Comparison of ENCODE assay signal across 14 cellular contexts in genomic region chr3:135240426-135240825, GRCh38.
DNase-seq lines count a peak whose midpoint lies in the region; ATAC-seq and TF ChIP-seq lines count a peak whose summit lies in the region.
"Had no signal": no experiment of that assay in that cellular context is flagged by ENCODE, and none has a peak within 500 bp of the region (broad histone marks: within the 10 kb centered on the region; RNA-seq: fewer than 3 reads in every experiment).

No MANE protein-coding gene starts in this region.

- DNase-seq in left ventricle myocardium inferior: no peak
- no peak for DNase-seq in cardiac septum (ENCODE audit: low spot score)
- DNase-seq in HK-2 (ENCODE audit: unreplicated experiment): peak; percentile 13
- DNase-seq in dorsolateral prefrontal cortex: no peak
- DNase-seq in thyroid gland: peak; percentile 45 to 63
- no peak for DNase-seq in smooth muscle cell (lab: John Stamatoyannopoulos, UW; ENCODE audit: unreplicated experiment)
- DNase-seq in upper lobe of right lung: no peak
- no peak for DNase-seq in AML-193 (lab: John Stamatoyannopoulos, UW)
- DNase-seq: activated T-cell treated with anti-CD3 and anti-CD28 coated beads, Interleukin-2, amount 50 U/mL, for 48 hours; effector memory CD8-positive, alpha-beta T cell; heart right ventricle; Right ventricle myocardium superior; tibial artery had no signal

- peak; percentile 18 for TF ChIP-seq CTCF in left ventricle myocardium inferior (IDR thresholded peaks at IDR 0.05; ENCODE audit: borderline replicate concordance)
- TF ChIP-seq CTCF in dorsolateral prefrontal cortex (IDR thresholded peaks at IDR 0.05 in 54 of 56, conservative IDR thresholded peaks at IDR 0.05 in 2 of 56; ENCODE audit: low read depth in 1 of 56, partially characterized antibody in 56 of 56): peak in 38 of 56 donors; percentile 9 to 65 (median 26)
- peak in 4 of 6 experiments; percentile 17 to 39 (median 25) for TF ChIP-seq CTCF in thyroid gland (IDR thresholded peaks at IDR 0.05)
- TF ChIP-seq CTCF in smooth muscle cell (IDR thresholded peaks at IDR 0.05; ENCODE audit: borderline replicate concordance, insufficient read depth, poor library complexity, severe bottlenecking): no peak
- no peak for TF ChIP-seq CTCF in upper lobe of right lung (IDR thresholded peaks at IDR 0.05)

- no peaks in the 10 kb centered on the region for H4K20me1 ChIP-seq in smooth muscle cell (ENCODE audit: low read depth)

- ATAC-seq in upper lobe of right lung: no peak
- ATAC-seq: effector memory CD8-positive, alpha-beta T cell had no signal

- H3K27ac ChIP-seq in left ventricle myocardium inferior (replicated peaks) (no peak overlapping the region), dorsolateral prefrontal cortex (no peak overlapping the region), thyroid gland (no peak overlapping the region), smooth muscle cell (ENCODE audit: low read depth) (no peak overlapping the region), upper lobe of right lung (no peak overlapping the region)
- H3K27ac ChIP-seq: heart right ventricle, tibial artery, VCaP had no signal

- H3K9ac ChIP-seq in smooth muscle cell (ENCODE audit: low read depth): no peak overlapping the region

- H3K79me2 ChIP-seq in smooth muscle cell (ENCODE audit: low read depth): no peaks in the 10 kb centered on the region

- no peaks in the 10 kb centered on the region for H3K9me3 ChIP-seq in left ventricle myocardium inferior (replicated peaks)
- no peaks in the 10 kb centered on the region for H3K9me3 ChIP-seq in thyroid gland
- H3K9me3 ChIP-seq in smooth muscle cell (replicated peaks; ENCODE audit: low read depth): no peaks in the 10 kb centered on the region
- no peaks in the 10 kb centered on the region for H3K9me3 ChIP-seq in upper lobe of right lung
- H3K9me3 ChIP-seq: heart right ventricle, tibial artery had no signal

- no peak overlapping the region for H2AFZ ChIP-seq in smooth muscle cell (ENCODE audit: low read depth)

- intact Hi-C loops in left ventricle myocardium inferior (cut with micrococcal nuclease) (no loop called here), cardiac septum (cut with DNase I) (no loop called here), dorsolateral prefrontal cortex (cut with DNase I) (loop anchor here (10.0 kb wide), 2 partner anchors 446 to 636 kb away; partner anchors contain the start of gene EPHB1 (in 1 of the 2)), thyroid gland (cut with DNase I) (no loop called here), upper lobe of right lung (cut with DNase I) (no loop called here)

- no peak overlapping the region for H3K4me2 ChIP-seq in smooth muscle cell

- no peak overlapping the region for H3K4me3 ChIP-seq in left ventricle myocardium inferior
- no peak overlapping the region for H3K4me3 ChIP-seq in dorsolateral prefrontal cortex
- H3K4me3 ChIP-seq in thyroid gland (replicated peaks in 1 of 3): no peak overlapping the region
- H3K4me3 ChIP-seq in smooth muscle cell: no peak overlapping the region
- H3K4me3 ChIP-seq in upper lobe of right lung: no peak overlapping the region
- H3K4me3 ChIP-seq: heart right ventricle, tibial artery had no signal

- H3K36me3 ChIP-seq in left ventricle myocardium inferior: no peaks in the 10 kb centered on the region
- H3K36me3 ChIP-seq in thyroid gland: no peaks in the 10 kb centered on the region
- no peaks in the 10 kb centered on the region for H3K36me3 ChIP-seq in smooth muscle cell (ENCODE audit: low read depth)
- H3K36me3 ChIP-seq in upper lobe of right lung: no peaks in the 10 kb centered on the region
- H3K36me3 ChIP-seq: heart right ventricle, tibial artery had no signal

- H3F3A ChIP-seq in smooth muscle cell (ENCODE audit: low read depth): no peaks in the 10 kb centered on the region

- H3K4me1 ChIP-seq in left ventricle myocardium inferior (no peaks in the 10 kb centered on the region), thyroid gland (peaks cover 7 to 9% of the 10 kb centered on the region in 2 donors), smooth muscle cell (ENCODE audit: low read depth) (no peaks in the 10 kb centered on the region), upper lobe of right lung (no peaks in the 10 kb centered on the region)
- H3K4me1 ChIP-seq: heart right ventricle, tibial artery had no signal

- TF ChIP-seq POLR2A in thyroid gland (IDR thresholded peaks at IDR 0.05): no peak

- H3K27me3 ChIP-seq in left ventricle myocardium inferior (ENCODE audit: low read depth): peaks cover 41% of the 10 kb centered on the region
- no peaks in the 10 kb centered on the region for H3K27me3 ChIP-seq in dorsolateral prefrontal cortex
- H3K27me3 ChIP-seq in thyroid gland: no peaks in the 10 kb centered on the region
- no peaks in the 10 kb centered on the region for H3K27me3 ChIP-seq in smooth muscle cell (ENCODE audit: low read depth)
- H3K27me3 ChIP-seq in upper lobe of right lung: no peaks in the 10 kb centered on the region
- H3K27me3 ChIP-seq: tibial artery had no signal

Comparison
In these comparisons a context has a peak if more than half of its experiments do, and no peak if none do; other contexts are left out.
1. DNase-seq: peak in HK-2 (single experiment) and thyroid gland (2 of 2); none in left ventricle myocardium inferior (single experiment), cardiac septum (single experiment), dorsolateral prefrontal cortex (0 of 10), smooth muscle cell (single experiment), upper lobe of right lung (single experiment) and AML-193 (0 of 2).
2. CTCF ChIP-seq: peak in left ventricle myocardium inferior (single experiment), dorsolateral prefrontal cortex (38 of 56) and thyroid gland (4 of 6); none in smooth muscle cell (single experiment) and upper lobe of right lung (single experiment).
3. intact Hi-C loops: an anchor here in dorsolateral prefrontal cortex (10.0 kb wide); none called in left ventricle myocardium inferior, cardiac septum, thyroid gland and upper lobe of right lung.